ENCODE assay signal across 25 cellular contexts in the genomic region with DNA sequence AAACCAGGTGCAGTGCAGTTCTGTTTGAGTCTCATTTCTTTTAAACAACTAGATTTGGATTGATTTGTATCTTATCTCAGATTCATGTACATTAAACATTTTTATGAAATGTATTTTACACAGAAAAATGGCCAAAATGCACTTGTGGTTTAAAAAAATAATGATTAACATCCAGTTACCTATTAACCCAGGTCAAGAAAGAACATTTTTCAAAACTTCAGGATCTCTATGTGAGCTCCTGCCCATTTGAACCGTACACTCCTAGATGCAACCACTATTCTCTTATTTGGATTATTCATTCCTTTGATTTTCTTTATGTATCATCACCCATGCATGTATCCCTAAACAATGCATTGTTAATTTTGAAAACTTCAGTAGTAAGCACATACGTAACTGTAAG.
DNase-seq lines count a peak whose midpoint lies in the region; ATAC-seq, FAIRE-seq and TF ChIP-seq lines count a peak whose summit lies in the region.
"Had no signal": no experiment of that assay in that cellular context is flagged by ENCODE, and none has a peak within 500 bp of the region (broad histone marks: within the 10 kb centered on the region; RNA-seq: fewer than 3 reads in every experiment).

No MANE protein-coding gene starts in this region.

- DNase-seq in activated T-cell treated with anti-CD3 and anti-CD28 coated beads, Interleukin-2, amount 50 U/mL, for 24 hours = no peak
- DNase-seq in activated T-cell treated with anti-CD3 and anti-CD28 coated beads, Interleukin-2, amount 50 U/mL, for 1 hour = no peak
- no peak for DNase-seq in GM19239 (ENCODE audit: insufficient read length, low spot score)
- DNase-seq in left kidney (ENCODE audit: low read depth, low spot score) = peak; percentile 11
- DNase-seq in NCI-H345 (lab: John Stamatoyannopoulos, UW) = no peak
- DNase-seq: 8988T, COR-L47, DMS 273 treated with DMSO at 0.1 percent for 48 hours, DMS79 treated with DMSO at 0.1 percent for 48 hours, Kasumi-1, MG63, NCI-H1417, NCI-H1694 treated with DMSO at 0.1 percent for 48 hours, NCI-H2081 treated with DMSO at 0.1 percent for 48 hours, NCI-H2171 treated with DMSO at 0.1 percent for 48 hours, NCI-H446, NCI-H526, Peyer's patch, SJCRH30 had no signal

- peaks cover 55% of the 10 kb centered on the region for H3K4me1 Mint-ChIP-seq in activated T-cell treated with anti-CD3 and anti-CD28 coated beads, Interleukin-2, amount 50 U/mL, for 24 hours (ENCODE audit: low read depth)
- peaks cover 9% of the 10 kb centered on the region for H3K4me1 Mint-ChIP-seq in nephron

- H3K27ac Mint-ChIP-seq in activated T-cell treated with anti-CD3 and anti-CD28 coated beads, Interleukin-2, amount 50 U/mL, for 24 hours = peak overlapping the region; percentile 35
- H3K27ac Mint-ChIP-seq in nephron = peak overlapping the region; percentile 33 to 78 (median 57)
- H3K27ac Mint-ChIP-seq: B cell had no signal

- no peak overlapping the region for H3K4me3 Mint-ChIP-seq in activated T-cell treated with anti-CD3 and anti-CD28 coated beads, Interleukin-2, amount 50 U/mL, for 24 hours
- H3K4me3 Mint-ChIP-seq in nephron = no peak overlapping the region
- H3K4me3 Mint-ChIP-seq: B cell, CD14-positive monocyte had no signal

- no peaks in the 10 kb centered on the region for H3K27me3 Mint-ChIP-seq in activated T-cell treated with anti-CD3 and anti-CD28 coated beads, Interleukin-2, amount 50 U/mL, for 24 hours
- no peaks in the 10 kb centered on the region for H3K27me3 Mint-ChIP-seq in nephron (ENCODE audit: low read depth)
- H3K27me3 Mint-ChIP-seq: B cell had no signal

- H3K9me3 Mint-ChIP-seq in activated T-cell treated with anti-CD3 and anti-CD28 coated beads, Interleukin-2, amount 50 U/mL, for 24 hours = no peaks in the 10 kb centered on the region
- H3K9me3 Mint-ChIP-seq in nephron = no peaks in the 10 kb centered on the region
- H3K9me3 Mint-ChIP-seq: CD14-positive monocyte had no signal

- no peak for TF ChIP-seq CTCF in nephron (IDR thresholded peaks at IDR 0.05; ENCODE audit: unreplicated experiment in 3 of 3)

- FAIRE-seq in GM19239 (lab: Jason Lieb, UNC) = peak; percentile 33

- ATAC-seq in GM21717 (IDR thresholded peaks at IDR 0.05; ENCODE audit: unreplicated experiment) (no peak), GM21423 (IDR thresholded peaks at IDR 0.05; ENCODE audit: unreplicated experiment) (no peak)
- ATAC-seq: GM12878 had no signal

- H3K36me3 Mint-ChIP-seq in activated T-cell treated with anti-CD3 and anti-CD28 coated beads, Interleukin-2, amount 50 U/mL, for 24 hours (ENCODE audit: low read depth) = peaks cover 86% of the 10 kb centered on the region
- peaks cover 55% of the 10 kb centered on the region for H3K36me3 Mint-ChIP-seq in nephron (ENCODE audit: low read depth)
